ENCODE assay signal across 23 cellular contexts in genomic region chr15:101093959-101094358, GRCh38.
"Had no signal": no experiment of that assay in that cellular context is flagged by ENCODE, and none has a peak within 500 bp of the region (broad histone marks: within the 10 kb centered on the region; RNA-seq: fewer than 3 reads in every experiment).

No MANE protein-coding gene starts in this region.

- H3K27me3 Mint-ChIP-seq: activated B cell treated with CpG ODN at 0.5 μM for 24 hours had no signal

- H3K4me3 Mint-ChIP-seq: activated B cell treated with CpG ODN at 0.5 μM for 24 hours; activated CD4-positive, alpha-beta memory T cell treated with anti-CD3 and anti-CD28 coated beads for 36 hours; activated naive CD4-positive, alpha-beta T cell treated with anti-CD3 and anti-CD28 coated beads, Interleukin-2, amount 10 ng/mL, durations not matched to agents 7 days and 5 days; activated naive CD8-positive, alpha-beta T cell treated with anti-CD3 and anti-CD28 coated beads, Interleukin-2, amount 50 U/mL, for 24 hours; effector memory CD8-positive, alpha-beta T cell; stimulated activated memory B cell treated with anti-CD40 and anti-IgM and Interleukin-4, amounts not matched to agents 10 μg/mL and 1 μg/mL and 100 μg/mL, for 72 hours; T-helper 2 cell treated with Interferon-gamma antibody and Interleukin-4, amounts not matched to agents 5 μg/mL and 100 μg/mL, for 36 hours had no signal

- DNase-seq: activated B cell treated with CpG ODN at 0.5 μM for 24 hours; activated CD4-positive, alpha-beta memory T cell treated with anti-CD3 and anti-CD28 coated beads for 36 hours; activated naive CD4-positive, alpha-beta T cell treated with anti-CD3 and anti-CD28 coated beads, Interleukin-2, amount 10 ng/mL, durations not matched to agents 7 days and 5 days; activated naive CD8-positive, alpha-beta T cell treated with anti-CD3 and anti-CD28 coated beads, Interleukin-2, amount 50 U/mL, for 24 hours; amygdala; caudate nucleus; cortex of kidney; effector memory CD8-positive, alpha-beta T cell; islet precursor cell; left ventricle myocardium inferior; mesendoderm; nucleus accumbens; pancreas; retina; stimulated activated CD4-positive, alpha-beta T cell treated with anti-CD3 and anti-CD28 coated beads, Interleukin-12 subunit alpha, Interleukin-12 subunit beta, amount 100 ng/mL, for 4 hours; stimulated activated CD4-positive, alpha-beta T cell treated with anti-CD3 and anti-CD28 coated beads, Interleukin-4, amount 100 ng/mL, for 1 hour; stomach; T-helper 1 cell; thyroid gland had no signal

- H3K9me3 Mint-ChIP-seq: activated CD4-positive, alpha-beta memory T cell treated with anti-CD3 and anti-CD28 coated beads for 36 hours; activated naive CD4-positive, alpha-beta T cell treated with anti-CD3 and anti-CD28 coated beads, Interleukin-2, amount 10 ng/mL, durations not matched to agents 7 days and 5 days; activated naive CD8-positive, alpha-beta T cell treated with anti-CD3 and anti-CD28 coated beads, Interleukin-2, amount 50 U/mL, for 24 hours; effector memory CD8-positive, alpha-beta T cell; stimulated activated memory B cell treated with anti-CD40 and anti-IgM and Interleukin-4, amounts not matched to agents 10 μg/mL and 1 μg/mL and 100 μg/mL, for 72 hours; T-helper 2 cell treated with Interferon-gamma antibody and Interleukin-4, amounts not matched to agents 5 μg/mL and 100 μg/mL, for 36 hours had no signal

- ATAC-seq: activated naive CD8-positive, alpha-beta T cell treated with anti-CD3 and anti-CD28 coated beads, Interleukin-2, amount 50 U/mL, for 24 hours; effector memory CD8-positive, alpha-beta T cell; gastroesophageal sphincter; pancreas; sciatic nerve; stimulated activated memory B cell treated with anti-CD40 and anti-IgM and Interleukin-4, amounts not matched to agents 10 μg/mL and 1 μg/mL and 100 μg/mL, for 72 hours had no signal

- H3K36me3 Mint-ChIP-seq: activated CD4-positive, alpha-beta memory T cell treated with anti-CD3 and anti-CD28 coated beads for 36 hours; activated naive CD4-positive, alpha-beta T cell treated with anti-CD3 and anti-CD28 coated beads, Interleukin-2, amount 10 ng/mL, durations not matched to agents 7 days and 5 days; stimulated activated memory B cell treated with anti-CD40 and anti-IgM and Interleukin-4, amounts not matched to agents 10 μg/mL and 1 μg/mL and 100 μg/mL, for 72 hours had no signal

- H3K27ac Mint-ChIP-seq: activated B cell treated with CpG ODN at 0.5 μM for 24 hours; activated CD4-positive, alpha-beta memory T cell treated with anti-CD3 and anti-CD28 coated beads for 36 hours; activated naive CD4-positive, alpha-beta T cell treated with anti-CD3 and anti-CD28 coated beads, Interleukin-2, amount 10 ng/mL, durations not matched to agents 7 days and 5 days; activated naive CD8-positive, alpha-beta T cell treated with anti-CD3 and anti-CD28 coated beads, Interleukin-2, amount 50 U/mL, for 24 hours; effector memory CD8-positive, alpha-beta T cell; stimulated activated memory B cell treated with anti-CD40 and anti-IgM and Interleukin-4, amounts not matched to agents 10 μg/mL and 1 μg/mL and 100 μg/mL, for 72 hours; T-helper 2 cell treated with Interferon-gamma antibody and Interleukin-4, amounts not matched to agents 5 μg/mL and 100 μg/mL, for 36 hours had no signal

- H3K4me1 Mint-ChIP-seq: activated B cell treated with CpG ODN at 0.5 μM for 24 hours; stimulated activated memory B cell treated with anti-CD40 and anti-IgM and Interleukin-4, amounts not matched to agents 10 μg/mL and 1 μg/mL and 100 μg/mL, for 72 hours had no signal
